ENCODE assay signal across 1 cellular context in genomic region chr2:170917957-170918356, GRCh38.
TF ChIP-seq lines count a peak whose summit lies in the region.

No MANE protein-coding gene starts in this region.

TF ChIP-seq in WTC11, 78 proteins besides CTCF, POLR2A, EP300 and RAD21:
- TF ChIP-seq MYBL2 (CRISPR knock-in tag; IDR thresholded peaks at IDR 0.05) (no peak), ZMAT4 (CRISPR knock-in tag; IDR thresholded peaks at IDR 0.05) (no peak), CREM (CRISPR knock-in tag; IDR thresholded peaks at IDR 0.05) (no peak), FOXP1 (CRISPR knock-in tag; IDR thresholded peaks at IDR 0.05; ENCODE audit: borderline replicate concordance) (no peak), TEAD1 (CRISPR knock-in tag; IDR thresholded peaks at IDR 0.05) (no peak), MAX (CRISPR knock-in tag; IDR thresholded peaks at IDR 0.05) (no peak), ZSCAN18 (CRISPR knock-in tag; IDR thresholded peaks at IDR 0.05) (no peak), GABPB1 (CRISPR knock-in tag; IDR thresholded peaks at IDR 0.05) (no peak), ZNF512 (CRISPR knock-in tag; IDR thresholded peaks at IDR 0.05; ENCODE audit: borderline replicate concordance) (no peak), MXD4 (CRISPR knock-in tag; IDR thresholded peaks at IDR 0.05; ENCODE audit: borderline replicate concordance) (no peak), TP53 (CRISPR knock-in tag; IDR thresholded peaks at IDR 0.05) (no peak), ZNF425 (CRISPR knock-in tag; conservative IDR thresholded peaks at IDR 0.05) (no peak), ATF2 (CRISPR knock-in tag; IDR thresholded peaks at IDR 0.05; ENCODE audit: borderline replicate concordance, low read depth) (no peak), ZNF219 (CRISPR knock-in tag; IDR thresholded peaks at IDR 0.05; ENCODE audit: borderline replicate concordance) (no peak), ZNF396 (CRISPR knock-in tag; IDR thresholded peaks at IDR 0.05; ENCODE audit: borderline replicate concordance) (no peak), ESRRA (CRISPR knock-in tag; IDR thresholded peaks at IDR 0.05; ENCODE audit: borderline replicate concordance) (no peak), NFYB (CRISPR knock-in tag; conservative IDR thresholded peaks at IDR 0.05; ENCODE audit: low read depth) (no peak), OVOL2 (CRISPR knock-in tag; IDR thresholded peaks at IDR 0.05; ENCODE audit: borderline replicate concordance) (no peak), E2F4 (CRISPR knock-in tag; IDR thresholded peaks at IDR 0.05; ENCODE audit: borderline replicate concordance, low read depth) (no peak)
